ENCODE assay signal across 8 cellular contexts in the genomic region with DNA sequence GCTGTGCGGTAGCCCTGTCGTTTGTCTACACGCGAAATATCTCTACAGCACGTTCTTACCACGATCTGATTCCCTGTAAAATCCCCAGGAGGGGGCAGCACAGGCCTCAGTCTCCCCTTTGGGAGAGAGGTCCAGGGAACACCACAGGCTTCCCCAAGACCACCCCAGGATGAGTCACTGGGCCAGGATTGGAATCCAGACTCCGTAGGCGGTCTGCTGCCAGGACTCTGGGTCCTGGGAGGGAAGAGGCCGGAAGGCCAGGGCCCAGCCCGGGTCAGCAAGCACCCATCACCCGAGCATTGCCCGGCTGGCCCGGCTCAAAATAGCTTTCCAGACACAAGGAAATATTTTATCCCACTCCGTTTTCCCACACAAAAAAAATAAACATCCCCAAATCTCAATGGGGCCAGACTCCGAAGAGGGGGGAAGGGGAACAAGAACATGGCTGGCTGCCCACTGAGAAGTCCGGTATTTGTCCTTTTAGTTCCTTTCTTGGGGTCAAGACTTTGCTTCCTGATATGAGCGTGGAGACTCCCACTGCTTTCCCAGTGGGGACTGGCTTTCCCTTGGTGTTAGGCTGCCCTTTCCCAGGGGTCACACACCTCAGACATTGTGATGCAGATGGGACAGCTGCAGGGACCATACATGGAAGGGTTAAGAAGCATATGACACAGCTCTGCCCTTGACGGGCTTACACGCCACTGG.
DNase-seq lines count a peak whose midpoint lies in the region; ATAC-seq, FAIRE-seq and TF ChIP-seq lines count a peak whose summit lies in the region.

No MANE protein-coding gene starts in this region.

- ATAC-seq in left lobe of liver, result peak; percentile 58
- ATAC-seq in HG02623 (IDR thresholded peaks at IDR 0.05; ENCODE audit: unreplicated experiment), result no peak

- H3K9ac ChIP-seq in stomach smooth muscle (ENCODE audit: low read length in 2 of 2), result peak overlapping the region in 1 of 2 donors; percentile 51

- H3K27me3 ChIP-seq in stomach smooth muscle (ENCODE audit: control insufficient read depth in 1 of 2, insufficient read depth in 2 of 2, low read length in 2 of 2) (no peaks in the 10 kb centered on the region), small intestine (ENCODE audit: control insufficient read depth in 2 of 2, insufficient read depth in 2 of 2, low read length in 2 of 2) (no peaks in the 10 kb centered on the region)

- H3K27ac ChIP-seq in stomach smooth muscle (ENCODE audit: low read length), result peak overlapping the region; percentile 46
- peak overlapping the region in 1 of 2 donors; percentile 88 for H3K27ac ChIP-seq in small intestine (ENCODE audit: low read depth in 1 of 2, low read length in 1 of 2)

- no peaks in the 10 kb centered on the region for H3K36me3 ChIP-seq in stomach smooth muscle (ENCODE audit: control insufficient read depth in 2 of 2, insufficient read depth in 2 of 2, low read length in 2 of 2)
- H3K36me3 ChIP-seq in small intestine (ENCODE audit: control insufficient read depth in 2 of 2, insufficient read depth in 2 of 2, low read length in 2 of 2), result no peaks in the 10 kb centered on the region

- FAIRE-seq in small intestine (lab: Jason Lieb, UNC), result no peak

- no peak for TF ChIP-seq EP300 in Ishikawa (IDR thresholded peaks at IDR 0.05; ENCODE audit: borderline replicate concordance)

- DNase-seq in dermis blood vessel endothelial cell (peak; percentile 95), left lobe of liver (ENCODE audit: low spot score) (no peak), small intestine (no peak), hippocampal formation (lab: John Stamatoyannopoulos, UW) (no peak)
- DNase-seq in stimulated activated CD4-positive, alpha-beta T cell treated with anti-CD3 and anti-CD28 coated beads, Interleukin-2, amount 100 ng/mL, for 24 hours, result no peak

- WGBS in small intestine, 3 donors, result 56 to 83% (median 70%) methylated on average over 19 of the region's 19 CpGs

- H3K4me1 ChIP-seq in stomach smooth muscle (ENCODE audit: control insufficient read depth, insufficient read depth, low read length) (peaks cover 21% of the 10 kb centered on the region), small intestine (ENCODE audit: control insufficient read depth in 2 of 2, insufficient read depth in 1 of 2, low read depth in 1 of 2, low read length in 1 of 2) (peaks cover 0 to 2% of the 10 kb centered on the region in 2 donors)

- H3K9me3 ChIP-seq in stomach smooth muscle (ENCODE audit: control insufficient read depth in 2 of 2, low read length in 2 of 2) (no peaks in the 10 kb centered on the region), small intestine (ENCODE audit: control insufficient read depth, low read depth) (no peaks in the 10 kb centered on the region)

- peak; percentile 21; the same call in 1 of the 2 replicates for TF ChIP-seq RAD21 in Ishikawa (IDR thresholded peaks at IDR 0.05; ENCODE audit: low read depth)

- no peak overlapping the region for H3K4me3 ChIP-seq in stomach smooth muscle (ENCODE audit: low read length in 2 of 2)
- H3K4me3 ChIP-seq in small intestine (ENCODE audit: low read depth in 1 of 2, low read length in 2 of 2), result no peak overlapping the region

TF ChIP-seq in Ishikawa, 13 proteins besides CTCF, POLR2A, EP300 and RAD21:
- TF ChIP-seq, protein P1, sequence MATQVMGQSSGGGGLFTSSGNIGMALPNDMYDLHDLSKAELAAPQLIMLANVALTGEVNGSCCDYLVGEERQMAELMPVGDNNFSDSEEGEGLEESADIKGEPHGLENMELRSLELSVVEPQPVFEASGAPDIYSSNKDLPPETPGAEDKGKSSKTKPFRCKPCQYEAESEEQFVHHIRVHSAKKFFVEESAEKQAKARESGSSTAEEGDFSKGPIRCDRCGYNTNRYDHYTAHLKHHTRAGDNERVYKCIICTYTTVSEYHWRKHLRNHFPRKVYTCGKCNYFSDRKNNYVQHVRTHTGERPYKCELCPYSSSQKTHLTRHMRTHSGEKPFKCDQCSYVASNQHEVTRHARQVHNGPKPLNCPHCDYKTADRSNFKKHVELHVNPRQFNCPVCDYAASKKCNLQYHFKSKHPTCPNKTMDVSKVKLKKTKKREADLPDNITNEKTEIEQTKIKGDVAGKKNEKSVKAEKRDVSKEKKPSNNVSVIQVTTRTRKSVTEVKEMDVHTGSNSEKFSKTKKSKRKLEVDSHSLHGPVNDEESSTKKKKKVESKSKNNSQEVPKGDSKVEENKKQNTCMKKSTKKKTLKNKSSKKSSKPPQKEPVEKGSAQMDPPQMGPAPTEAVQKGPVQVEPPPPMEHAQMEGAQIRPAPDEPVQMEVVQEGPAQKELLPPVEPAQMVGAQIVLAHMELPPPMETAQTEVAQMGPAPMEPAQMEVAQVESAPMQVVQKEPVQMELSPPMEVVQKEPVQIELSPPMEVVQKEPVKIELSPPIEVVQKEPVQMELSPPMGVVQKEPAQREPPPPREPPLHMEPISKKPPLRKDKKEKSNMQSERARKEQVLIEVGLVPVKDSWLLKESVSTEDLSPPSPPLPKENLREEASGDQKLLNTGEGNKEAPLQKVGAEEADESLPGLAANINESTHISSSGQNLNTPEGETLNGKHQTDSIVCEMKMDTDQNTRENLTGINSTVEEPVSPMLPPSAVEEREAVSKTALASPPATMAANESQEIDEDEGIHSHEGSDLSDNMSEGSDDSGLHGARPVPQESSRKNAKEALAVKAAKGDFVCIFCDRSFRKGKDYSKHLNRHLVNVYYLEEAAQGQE (IDR thresholded peaks at IDR 0.05; ENCODE audit: low read depth), result no peak
- TF ChIP-seq, protein P2, sequence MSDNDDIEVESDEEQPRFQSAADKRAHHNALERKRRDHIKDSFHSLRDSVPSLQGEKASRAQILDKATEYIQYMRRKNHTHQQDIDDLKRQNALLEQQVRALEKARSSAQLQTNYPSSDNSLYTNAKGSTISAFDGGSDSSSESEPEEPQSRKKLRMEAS (IDR thresholded peaks at IDR 0.05), result no peak
- TF ChIP-seq CREB1 (IDR thresholded peaks at IDR 0.05; ENCODE audit: low read depth), result no peak
- no peak for TF ChIP-seq CEBPB (IDR thresholded peaks at IDR 0.05)
- TF ChIP-seq, protein P3, sequence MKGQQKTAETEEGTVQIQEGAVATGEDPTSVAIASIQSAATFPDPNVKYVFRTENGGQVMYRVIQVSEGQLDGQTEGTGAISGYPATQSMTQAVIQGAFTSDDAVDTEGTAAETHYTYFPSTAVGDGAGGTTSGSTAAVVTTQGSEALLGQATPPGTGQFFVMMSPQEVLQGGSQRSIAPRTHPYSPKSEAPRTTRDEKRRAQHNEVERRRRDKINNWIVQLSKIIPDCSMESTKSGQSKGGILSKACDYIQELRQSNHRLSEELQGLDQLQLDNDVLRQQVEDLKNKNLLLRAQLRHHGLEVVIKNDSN (IDR thresholded peaks at IDR 0.05), result no peak
- no peak for TF ChIP-seq TAF1 (IDR thresholded peaks at IDR 0.05; ENCODE audit: low read depth)
- no peak for TF ChIP-seq TEAD4 (IDR thresholded peaks at IDR 0.05)
- TF ChIP-seq FOXM1 (IDR thresholded peaks at IDR 0.05; ENCODE audit: borderline replicate concordance, low read depth), result no peak
- no peak for TF ChIP-seq YY1 (IDR thresholded peaks at IDR 0.05; ENCODE audit: low read depth)
- no peak for TF ChIP-seq TCF12 (IDR thresholded peaks at IDR 0.05; ENCODE audit: low read depth)
- TF ChIP-seq NFIC (IDR thresholded peaks at IDR 0.05), result no peak
